ENCODE assay signal across 1 cellular context in genomic region chr11:71309611-71310010, GRCh38.
TF ChIP-seq lines count a peak whose summit lies in the region.

No MANE protein-coding gene starts in this region.

TF ChIP-seq in WTC11, 78 proteins besides CTCF, POLR2A, EP300 and RAD21 (continued from another document):
- TF ChIP-seq ESRRA (CRISPR knock-in tag; IDR thresholded peaks at IDR 0.05; ENCODE audit: borderline replicate concordance) (no peak), NFYB (CRISPR knock-in tag; conservative IDR thresholded peaks at IDR 0.05; ENCODE audit: low read depth) (peak; percentile 44; the same call in 1 of the 2 replicates)
